8 cellular contexts compared by ENCODE assay signal in genomic region chr19:49017666-49018351, GRCh38. TPM values are rescaled to one million over a fixed set of nuclear protein-coding genes. Genes with fewer than 3 reads are reported as not detected.
DNase-seq lines count a peak whose midpoint lies in the region; ATAC-seq, FAIRE-seq and TF ChIP-seq lines count a peak whose summit lies in the region.

No MANE protein-coding gene starts in this region.

- no peak for FAIRE-seq in H54 (lab: Jason Lieb, UNC)

- H3K9me3 Mint-ChIP-seq in activated T-helper 1 cell treated with anti-CD3 and anti-CD28 coated beads, Interleukin-12 subunit alpha, Interleukin-12 subunit beta, Interleukin-2, Interleukin-4 antibody, amounts not matched to agents 30 ng/mL and 10 ng/mL and 1 ng/mL, durations not matched to agents 14 hours and 24 hours and 36 hours = no peaks in the 10 kb centered on the region

- H3K79me2 ChIP-seq in PC-9 (ENCODE audit: low read depth) = no peaks in the 10 kb centered on the region

- H3K4me3 Mint-ChIP-seq in activated T-helper 1 cell treated with anti-CD3 and anti-CD28 coated beads, Interleukin-12 subunit alpha, Interleukin-12 subunit beta, Interleukin-2, Interleukin-4 antibody, amounts not matched to agents 30 ng/mL and 10 ng/mL and 1 ng/mL, durations not matched to agents 14 hours and 24 hours and 36 hours = peak overlapping the region; percentile 84

- no peaks in the 10 kb centered on the region for H3K9me2 ChIP-seq in PC-9 (ENCODE audit: insufficient read depth)

- peaks cover 14% of the 10 kb centered on the region for H3K36me3 Mint-ChIP-seq in activated T-helper 1 cell treated with anti-CD3 and anti-CD28 coated beads, Interleukin-12 subunit alpha, Interleukin-12 subunit beta, Interleukin-2, Interleukin-4 antibody, amounts not matched to agents 30 ng/mL and 10 ng/mL and 1 ng/mL, durations not matched to agents 14 hours and 24 hours and 36 hours (ENCODE audit: low read depth)

- peaks cover 12% of the 10 kb centered on the region for H3K4me1 ChIP-seq in BE2C
- peaks cover 9% of the 10 kb centered on the region; the same call in 1 of the 2 replicates for H3K4me1 ChIP-seq in PC-9 (replicated peaks; ENCODE audit: insufficient read depth)
- no peaks in the 10 kb centered on the region for H3K4me1 ChIP-seq in urinary bladder (ENCODE audit: insufficient read depth)

- H3K9me3 ChIP-seq in BE2C = no peaks in the 10 kb centered on the region
- no peaks in the 10 kb centered on the region for H3K9me3 ChIP-seq in PC-9 (ENCODE audit: insufficient read depth, low read depth)

- no peaks in the 10 kb centered on the region for H4K20me1 ChIP-seq in PC-9 (ENCODE audit: insufficient read depth)

- H3K27me3 ChIP-seq in BE2C = no peaks in the 10 kb centered on the region
- no peaks in the 10 kb centered on the region for H3K27me3 ChIP-seq in PC-9 (ENCODE audit: insufficient read depth, low read depth)

- CTCF ChIA-PET in PC-9 (lab: Charles Lee) = interaction anchor here (0.6 to 1.1 kb wide), 4 partner anchors 23 to 80 kb away, joined by 3 to 8 read pairs (median 4); partner anchors contain the start of genes GYS1 and RUVBL2

- peaks cover 20% of the 10 kb centered on the region for H3K27me3 Mint-ChIP-seq in activated T-helper 1 cell treated with anti-CD3 and anti-CD28 coated beads, Interleukin-12 subunit alpha, Interleukin-12 subunit beta, Interleukin-2, Interleukin-4 antibody, amounts not matched to agents 30 ng/mL and 10 ng/mL and 1 ng/mL, durations not matched to agents 14 hours and 24 hours and 36 hours (ENCODE audit: insufficient read depth)

- H3K4me3 ChIP-seq in BE2C (ENCODE audit: low read depth, low read length) = peak overlapping the region; percentile 62
- peak overlapping the region; percentile 48; the same call in 1 of the 2 replicates for H3K4me3 ChIP-seq in PC-9
- H3K4me3 ChIP-seq in fibroblast of the aortic adventitia (ENCODE audit: low read depth, low read length) = peak overlapping the region; percentile 46
- H3K4me3 ChIP-seq in urinary bladder (ENCODE audit: low read depth, low read length) = peak overlapping the region; percentile 44

- no TSS peak for BruUV-seq in PC-9 (replicated peaks; lab: Mats Ljungman, UMichigan)

- H3K27ac Mint-ChIP-seq in activated T-helper 1 cell treated with anti-CD3 and anti-CD28 coated beads, Interleukin-12 subunit alpha, Interleukin-12 subunit beta, Interleukin-2, Interleukin-4 antibody, amounts not matched to agents 30 ng/mL and 10 ng/mL and 1 ng/mL, durations not matched to agents 14 hours and 24 hours and 36 hours = no peak overlapping the region

- H3K36me3 ChIP-seq in BE2C (peaks cover 17% of the 10 kb centered on the region), PC-9 (ENCODE audit: low read depth) (peaks cover 7% of the 10 kb centered on the region; the same call in 1 of the 2 replicates), urinary bladder (ENCODE audit: insufficient read depth) (peaks cover 2% of the 10 kb centered on the region)

- WGBS in urinary bladder = 1% methylated on average over 62 of the region's 62 CpGs

- TF ChIP-seq CTCF in BE2C (IDR thresholded peaks at IDR 0.05; ENCODE audit: low read depth, low read length) (peak; percentile 45), PC-9 (conservative IDR thresholded peaks at IDR 0.05) (peak; percentile 57; the same call in 1 of the 2 replicates), fibroblast of the aortic adventitia (IDR thresholded peaks at IDR 0.05; ENCODE audit: insufficient read depth, low read length) (peak; percentile 67), omental fat pad (IDR thresholded peaks at IDR 0.05) (no peak)

- H3F3A ChIP-seq in PC-9 (ENCODE audit: insufficient read depth, low read depth) = peaks cover 36% of the 10 kb centered on the region

- peak overlapping the region; percentile 81 for H3K4me2 ChIP-seq in PC-9

- intact Hi-C loops in PC-9 (cut with micrococcal nuclease; ENCODE audit: unreplicated experiment) = loop anchor here (5.0 kb wide), 1 partner anchor 39 kb away; the partner anchor contains the start of gene CGB7
- intact Hi-C loops in activated T-helper 1 cell treated with anti-CD3 and anti-CD28 coated beads, Interleukin-12 subunit alpha, Interleukin-12 subunit beta, Interleukin-2, Interleukin-4 antibody, amounts not matched to agents 30 ng/mL and 10 ng/mL and 1 ng/mL, durations not matched to agents 14 hours and 24 hours and 36 hours (cut with micrococcal nuclease) = loop anchor here (2.0 kb wide), 1 partner anchor 39 kb away; the partner anchor contains the start of gene CGB7

- H3K27ac ChIP-seq in PC-9 (no peak overlapping the region), urinary bladder (ENCODE audit: low read depth) (no peak overlapping the region)

- TF ChIP-seq POLR2A in H54 (IDR thresholded peaks at IDR 0.05; ENCODE audit: low read depth, low read length) = 0 out of 2 replicates have a peak, but pooled peaks have one; percentile 19

- POLR2A ChIA-PET in PC-9 (lab: Charles Lee; ENCODE audit: unreplicated experiment) = interaction anchor here (0.6 to 0.7 kb wide), 2 partner anchors 24 to 56 kb away, joined by 4 to 10 read pairs; partner anchors contain the start of gene RUVBL2

- peaks cover 20% of the 10 kb centered on the region for H3K4me1 Mint-ChIP-seq in activated T-helper 1 cell treated with anti-CD3 and anti-CD28 coated beads, Interleukin-12 subunit alpha, Interleukin-12 subunit beta, Interleukin-2, Interleukin-4 antibody, amounts not matched to agents 30 ng/mL and 10 ng/mL and 1 ng/mL, durations not matched to agents 14 hours and 24 hours and 36 hours (ENCODE audit: low read depth)

- ATAC-seq in omental fat pad (ENCODE audit: low FRiP score) (peak; percentile 31), GM19328 (IDR thresholded peaks at IDR 0.05; ENCODE audit: unreplicated experiment) (no peak)

- peak; percentile 83 for DNase-seq in BE2C
- peak; percentile 59 for DNase-seq in H54 (ENCODE audit: insufficient read length, low spot score)
- peak in 1 of 2 experiments; percentile 55 for DNase-seq in PC-9
- DNase-seq in activated T-helper 1 cell treated with anti-CD3 and anti-CD28 coated beads, Interleukin-12 subunit alpha, Interleukin-12 subunit beta, Interleukin-2, Interleukin-4 antibody, amounts not matched to agents 30 ng/mL and 10 ng/mL and 1 ng/mL, durations not matched to agents 14 hours and 24 hours and 36 hours (ENCODE audit: low spot score) = peak; percentile 49
- DNase-seq in fibroblast of the aortic adventitia (ENCODE audit: low read depth) = peak; percentile 30
- no peak for DNase-seq in omental fat pad (ENCODE audit: low spot score)

- 0 out of 2 replicates have a peak overlapping the region, but pooled peaks have one; percentile 17 for H2AFZ ChIP-seq in PC-9

RNA-seq across cellular contexts. Expression of gene LHB, which starts 0.9 kb away (rescaled TPM):
- 3.1 TPM for polyA plus RNA-seq in BE2C (2012; ENCODE audit: insufficient read depth, insufficient read length, low read depth)
- total RNA-seq in PC-9 (2021) (1.6 and 3.5 TPM in 2 replicates), fibroblast of the aortic adventitia (ENCODE audit: low replicate concordance) (not detected in 2 replicates), omental fat pad (not detected), urinary bladder (not detected)
- not detected in 2 replicates for total RNA-seq in activated T-helper 1 cell treated with anti-CD3 and anti-CD28 coated beads, Interleukin-12 subunit alpha, Interleukin-12 subunit beta, Interleukin-2, Interleukin-4 antibody, amounts not matched to agents 30 ng/mL and 10 ng/mL and 1 ng/mL, durations not matched to agents 14 hours and 24 hours and 36 hours
- not detected for polyA plus RNA-seq in urinary bladder

RNA-seq across cellular contexts. Expression of gene CGB3, which starts 6.3 kb away (rescaled TPM):
- polyA plus RNA-seq in BE2C (2012; ENCODE audit: insufficient read depth, insufficient read length, low read depth) = not detected
- total RNA-seq in PC-9 (2021) (not detected in 2 replicates), fibroblast of the aortic adventitia (ENCODE audit: low replicate concordance) (not detected in 2 replicates), omental fat pad (not detected), urinary bladder (not detected)
- total RNA-seq in activated T-helper 1 cell treated with anti-CD3 and anti-CD28 coated beads, Interleukin-12 subunit alpha, Interleukin-12 subunit beta, Interleukin-2, Interleukin-4 antibody, amounts not matched to agents 30 ng/mL and 10 ng/mL and 1 ng/mL, durations not matched to agents 14 hours and 24 hours and 36 hours = not detected in 2 replicates
- polyA plus RNA-seq in urinary bladder = not detected

RNA-seq across cellular contexts. Expression of gene CGB2, which starts 13.9 kb away (rescaled TPM):
- 3.0 TPM for polyA plus RNA-seq in BE2C (2012; ENCODE audit: insufficient read depth, insufficient read length, low read depth)
- not detected in 2 replicates for total RNA-seq in PC-9 (2021)
- not detected in 2 replicates for total RNA-seq in activated T-helper 1 cell treated with anti-CD3 and anti-CD28 coated beads, Interleukin-12 subunit alpha, Interleukin-12 subunit beta, Interleukin-2, Interleukin-4 antibody, amounts not matched to agents 30 ng/mL and 10 ng/mL and 1 ng/mL, durations not matched to agents 14 hours and 24 hours and 36 hours
- total RNA-seq in fibroblast of the aortic adventitia (ENCODE audit: low replicate concordance) = not detected in 2 replicates
- total RNA-seq in omental fat pad = not detected
- total RNA-seq in urinary bladder = not detected
- polyA plus RNA-seq in urinary bladder = not detected

RNA-seq across cellular contexts. Expression of gene CGB1, which starts 18.9 kb away (rescaled TPM):
- polyA plus RNA-seq in BE2C (2012; ENCODE audit: insufficient read depth, insufficient read length, low read depth) = 3.4 TPM
- 0.83 TPM in 1 of 2 replicates, not detected in the other for total RNA-seq in PC-9 (2021)
- not detected in 2 replicates for total RNA-seq in activated T-helper 1 cell treated with anti-CD3 and anti-CD28 coated beads, Interleukin-12 subunit alpha, Interleukin-12 subunit beta, Interleukin-2, Interleukin-4 antibody, amounts not matched to agents 30 ng/mL and 10 ng/mL and 1 ng/mL, durations not matched to agents 14 hours and 24 hours and 36 hours
- not detected in 2 replicates for total RNA-seq in fibroblast of the aortic adventitia (ENCODE audit: low replicate concordance)
- not detected for total RNA-seq in omental fat pad
- not detected for total RNA-seq in urinary bladder
- polyA plus RNA-seq in urinary bladder = not detected

RNA-seq across cellular contexts. Expression of gene RUVBL2, which starts 24.1 kb away (rescaled TPM):
- polyA plus RNA-seq in BE2C (2012; ENCODE audit: insufficient read depth, insufficient read length, low read depth) = 359 TPM
- total RNA-seq in PC-9 (2021) (175 and 179 TPM in 2 replicates), fibroblast of the aortic adventitia (ENCODE audit: low replicate concordance) (16.3 and 119 TPM in 2 replicates), omental fat pad (10 to 100 TPM; 66.3 to 83.9 (median 72.4) TPM), urinary bladder (61.3 TPM)
- total RNA-seq in activated T-helper 1 cell treated with anti-CD3 and anti-CD28 coated beads, Interleukin-12 subunit alpha, Interleukin-12 subunit beta, Interleukin-2, Interleukin-4 antibody, amounts not matched to agents 30 ng/mL and 10 ng/mL and 1 ng/mL, durations not matched to agents 14 hours and 24 hours and 36 hours = 172 and 175 TPM in 2 replicates
- 83.4 TPM for polyA plus RNA-seq in urinary bladder

Comparison
In these comparisons a context has a peak if more than half of its experiments do, and no peak if none do; other contexts are left out.
1. CTCF ChIP-seq: peak in BE2C (single experiment), PC-9 (single experiment) and fibroblast of the aortic adventitia (single experiment); none in omental fat pad (0 of 3).
2. Peak in every context shown above with its lines, with median percentiles within 50 percentile points of each other: H3K4me3 ChIP-seq.